ENCODE assay signal across 1 cellular context in the genomic region with DNA sequence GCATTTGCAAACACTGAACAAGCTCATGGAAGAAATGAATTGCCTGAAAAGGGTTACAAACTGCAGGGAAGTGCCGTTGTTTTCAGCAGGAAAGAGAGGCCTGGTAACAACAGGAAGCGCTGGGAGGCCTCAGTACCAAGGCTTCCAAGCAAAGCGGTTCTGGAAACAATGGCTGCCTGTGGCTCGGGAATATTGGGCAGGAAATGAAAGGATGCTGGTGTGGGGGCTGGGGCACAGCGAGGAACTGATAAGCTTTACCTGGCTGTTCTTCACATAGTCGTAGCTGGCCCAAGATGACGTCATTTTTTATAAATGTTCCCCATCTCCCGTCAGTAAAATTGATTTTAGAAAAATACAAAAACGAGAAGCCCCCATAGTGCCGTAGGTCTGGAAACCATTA.
A peak's percentile ranks its signal among the peaks of the same experiment; 100 is the strongest.
TF ChIP-seq lines count a peak whose summit lies in the region.

No MANE protein-coding gene starts in this region.

TF ChIP-seq in PFSK-1, 5 proteins besides CTCF, POLR2A, EP300 and RAD21 (continued from another document):
- TF ChIP-seq, protein P1, sequence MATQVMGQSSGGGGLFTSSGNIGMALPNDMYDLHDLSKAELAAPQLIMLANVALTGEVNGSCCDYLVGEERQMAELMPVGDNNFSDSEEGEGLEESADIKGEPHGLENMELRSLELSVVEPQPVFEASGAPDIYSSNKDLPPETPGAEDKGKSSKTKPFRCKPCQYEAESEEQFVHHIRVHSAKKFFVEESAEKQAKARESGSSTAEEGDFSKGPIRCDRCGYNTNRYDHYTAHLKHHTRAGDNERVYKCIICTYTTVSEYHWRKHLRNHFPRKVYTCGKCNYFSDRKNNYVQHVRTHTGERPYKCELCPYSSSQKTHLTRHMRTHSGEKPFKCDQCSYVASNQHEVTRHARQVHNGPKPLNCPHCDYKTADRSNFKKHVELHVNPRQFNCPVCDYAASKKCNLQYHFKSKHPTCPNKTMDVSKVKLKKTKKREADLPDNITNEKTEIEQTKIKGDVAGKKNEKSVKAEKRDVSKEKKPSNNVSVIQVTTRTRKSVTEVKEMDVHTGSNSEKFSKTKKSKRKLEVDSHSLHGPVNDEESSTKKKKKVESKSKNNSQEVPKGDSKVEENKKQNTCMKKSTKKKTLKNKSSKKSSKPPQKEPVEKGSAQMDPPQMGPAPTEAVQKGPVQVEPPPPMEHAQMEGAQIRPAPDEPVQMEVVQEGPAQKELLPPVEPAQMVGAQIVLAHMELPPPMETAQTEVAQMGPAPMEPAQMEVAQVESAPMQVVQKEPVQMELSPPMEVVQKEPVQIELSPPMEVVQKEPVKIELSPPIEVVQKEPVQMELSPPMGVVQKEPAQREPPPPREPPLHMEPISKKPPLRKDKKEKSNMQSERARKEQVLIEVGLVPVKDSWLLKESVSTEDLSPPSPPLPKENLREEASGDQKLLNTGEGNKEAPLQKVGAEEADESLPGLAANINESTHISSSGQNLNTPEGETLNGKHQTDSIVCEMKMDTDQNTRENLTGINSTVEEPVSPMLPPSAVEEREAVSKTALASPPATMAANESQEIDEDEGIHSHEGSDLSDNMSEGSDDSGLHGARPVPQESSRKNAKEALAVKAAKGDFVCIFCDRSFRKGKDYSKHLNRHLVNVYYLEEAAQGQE (IDR thresholded peaks at IDR 0.05; ENCODE audit: insufficient read depth in 1 of 2, low read depth in 2 of 2, low read length in 2 of 2) = no peak
- peak; percentile 80 for TF ChIP-seq FOXP2 (optimal IDR thresholded peaks at IDR 0.05; ENCODE audit: borderline replicate concordance, extremely low read depth, extremely low read length, insufficient read depth)
